ENCODE assay signal across 3 cellular contexts in genomic region chr12:38161123-38162000, GRCh38.
TF ChIP-seq lines count a peak whose summit lies in the region.

No MANE protein-coding gene starts in this region.

TF ChIP-seq in SK-N-SH treated with all-trans-retinoic acid at 6 μM for 48 hours, 23 proteins besides CTCF, POLR2A, EP300 and RAD21 (continued from another document):
- TF ChIP-seq CSRNP3 (CRISPR knock-in tag; IDR thresholded peaks at IDR 0.05) = no peak
- no peak for TF ChIP-seq TCF4 (CRISPR knock-in tag; IDR thresholded peaks at IDR 0.05; ENCODE audit: borderline replicate concordance)
- TF ChIP-seq PATZ1 (CRISPR knock-in tag; IDR thresholded peaks at IDR 0.05; ENCODE audit: borderline replicate concordance) = no peak
- TF ChIP-seq OSR1 (CRISPR knock-in tag; IDR thresholded peaks at IDR 0.05) = no peak
- TF ChIP-seq CSDC2 (CRISPR knock-in tag; IDR thresholded peaks at IDR 0.05) = no peak
- TF ChIP-seq ZC3H10 (CRISPR knock-in tag; IDR thresholded peaks at IDR 0.05) = no peak
- TF ChIP-seq ZFP30 (CRISPR knock-in tag; IDR thresholded peaks at IDR 0.05) = no peak
- no peak for TF ChIP-seq ESRRG (CRISPR knock-in tag; IDR thresholded peaks at IDR 0.05)
- TF ChIP-seq ZFP3 (CRISPR knock-in tag; IDR thresholded peaks at IDR 0.05) = no peak
- TF ChIP-seq ZNF565 (CRISPR knock-in tag; conservative IDR thresholded peaks at IDR 0.05; ENCODE audit: low read depth) = no peak
- no peak for TF ChIP-seq ZNF8 (CRISPR knock-in tag; IDR thresholded peaks at IDR 0.05)
- no peak for TF ChIP-seq ARNTL (CRISPR knock-in tag; IDR thresholded peaks at IDR 0.05; ENCODE audit: borderline replicate concordance, low read depth)
- no peak for TF ChIP-seq RARB (CRISPR knock-in tag; IDR thresholded peaks at IDR 0.05)
- no peak for TF ChIP-seq ZNF70 (CRISPR knock-in tag; IDR thresholded peaks at IDR 0.05)

TF ChIP-seq in SK-N-SH, 30 proteins besides CTCF, POLR2A, EP300 and RAD21 (continued from another document):
- TF ChIP-seq SMC3 (IDR thresholded peaks at IDR 0.05; ENCODE audit: low read depth, low read length) (no peak), FOSL2 (IDR thresholded peaks at IDR 0.05; ENCODE audit: borderline replicate concordance, low read depth) (no peak), MXI1 (IDR thresholded peaks at IDR 0.05; ENCODE audit: low read depth, low read length) (no peak), SIN3A (IDR thresholded peaks at IDR 0.05; ENCODE audit: borderline replicate concordance, low read depth, low read length) (no peak), PBX3 (IDR thresholded peaks at IDR 0.05) (no peak)

TF ChIP-seq in HepG2, 621 proteins besides CTCF, POLR2A, EP300 and RAD21 (continued from another document):
- TF ChIP-seq RERE (CRISPR knock-in tag; IDR thresholded peaks at IDR 0.05; ENCODE audit: low read depth) (no peak), CHD2 (IDR thresholded peaks at IDR 0.05; ENCODE audit: low read depth, low read length) (no peak), PRDM4 (CRISPR knock-in tag; IDR thresholded peaks at IDR 0.05; ENCODE audit: borderline replicate concordance) (no peak), ZBTB21 (CRISPR knock-in tag; IDR thresholded peaks at IDR 0.05) (no peak), U2AF2 (IDR thresholded peaks at IDR 0.05; ENCODE audit: low read depth, low read length) (no peak), ZHX2 (IDR thresholded peaks at IDR 0.05; ENCODE audit: low read depth) (no peak), ZHX2 (CRISPR knock-in tag; IDR thresholded peaks at IDR 0.05; ENCODE audit: borderline replicate concordance) (no peak), ZFP1 (CRISPR knock-in tag; IDR thresholded peaks at IDR 0.05) (no peak), MTERF4 (CRISPR knock-in tag; IDR thresholded peaks at IDR 0.05) (no peak), DR1 (CRISPR knock-in tag; IDR thresholded peaks at IDR 0.05) (no peak), ZNF891 (CRISPR knock-in tag; IDR thresholded peaks at IDR 0.05) (no peak), MIER2 (CRISPR knock-in tag; IDR thresholded peaks at IDR 0.05) (no peak), TCF7 (IDR thresholded peaks at IDR 0.05; ENCODE audit: low read depth) (no peak), RBAK (CRISPR knock-in tag; IDR thresholded peaks at IDR 0.05) (no peak)
